8 cellular contexts compared by ENCODE assay signal in the genomic region with DNA sequence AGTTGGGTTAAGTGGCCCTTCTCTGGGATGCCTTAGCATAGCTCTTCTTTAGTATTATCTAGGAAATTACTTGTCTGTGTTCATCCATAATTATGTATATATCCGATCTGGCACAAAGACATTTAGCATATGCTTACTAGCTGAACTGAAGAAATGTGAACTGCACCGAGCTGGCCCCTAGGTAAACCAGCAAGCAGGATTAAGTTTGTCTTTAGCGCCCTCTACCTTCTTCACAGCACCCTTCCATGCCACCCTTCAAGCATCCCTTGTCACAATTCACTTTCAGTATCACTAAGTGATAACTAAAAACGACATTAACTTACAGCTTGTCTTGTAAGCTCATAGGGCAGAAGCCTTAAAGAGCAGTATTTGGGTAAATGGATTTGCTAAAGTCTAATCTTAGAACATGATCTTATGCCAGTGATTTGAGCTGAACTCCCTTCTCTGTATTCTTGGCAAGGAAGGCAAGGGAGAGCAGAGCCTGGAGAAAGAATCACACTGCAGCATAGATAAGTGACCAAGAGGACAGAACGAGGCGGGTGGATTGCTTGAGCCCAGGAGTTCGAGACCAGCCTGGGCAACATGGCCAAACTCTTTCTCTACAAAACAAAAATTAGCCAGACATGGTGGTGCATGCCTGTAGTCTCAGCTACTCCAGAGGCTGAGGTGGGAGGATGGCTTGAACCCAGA. TPM values are rescaled to one million over a fixed set of nuclear protein-coding genes. Genes with fewer than 3 reads are reported as not detected.
A peak's percentile ranks its signal among the peaks of the same experiment; 100 is the strongest.
DNase-seq lines count a peak whose midpoint lies in the region; ATAC-seq and TF ChIP-seq lines count a peak whose summit lies in the region.

No MANE protein-coding gene starts in this region.

- H3K4me1 Mint-ChIP-seq in activated CD8-positive, alpha-beta T cell treated with anti-CD3 and anti-CD28 coated beads for 36 hours (ENCODE audit: low read depth): peaks cover 3% of the 10 kb centered on the region
- no peaks in the 10 kb centered on the region for H3K4me1 Mint-ChIP-seq in neural crest cell
- peaks cover 4% of the 10 kb centered on the region for H3K4me1 Mint-ChIP-seq in mesothelial cell of epicardium

- H3K4me3 Mint-ChIP-seq in activated CD8-positive, alpha-beta T cell treated with anti-CD3 and anti-CD28 coated beads for 36 hours: no peak overlapping the region
- H3K4me3 Mint-ChIP-seq in neural crest cell (no peak overlapping the region), mesothelial cell of epicardium (no peak overlapping the region)

- intact Hi-C loops in activated CD8-positive, alpha-beta T cell treated with anti-CD3 and anti-CD28 coated beads for 36 hours (cut with micrococcal nuclease): no loop called here

- ATAC-seq in GM19463 (IDR thresholded peaks at IDR 0.05; ENCODE audit: unreplicated experiment) (peak; percentile 96), HG03457 (IDR thresholded peaks at IDR 0.05; ENCODE audit: unreplicated experiment) (peak; percentile 97)
- ATAC-seq in activated CD8-positive, alpha-beta T cell treated with anti-CD3 and anti-CD28 coated beads for 36 hours: peak; percentile 97

- DNase-seq in DMS53 treated with DMSO at 0.1 percent for 48 hours (lab: John Stamatoyannopoulos, UW; ENCODE audit: unreplicated experiment) (peak; percentile 91), NCI-H82 (lab: John Stamatoyannopoulos, UW) (peak; percentile 91), fibroblast of gingiva (ENCODE audit: low read depth) (peak; percentile 49), neural crest cell (ENCODE audit: low read depth, low spot score) (no peak), mesothelial cell of epicardium (ENCODE audit: low spot score in 2 of 2, unreplicated experiment in 2 of 2) (no peak)
- peak; percentile 67 for DNase-seq in activated CD8-positive, alpha-beta T cell treated with anti-CD3 and anti-CD28 coated beads for 36 hours

- H3K36me3 Mint-ChIP-seq in activated CD8-positive, alpha-beta T cell treated with anti-CD3 and anti-CD28 coated beads for 36 hours (ENCODE audit: low read depth): peaks cover 5% of the 10 kb centered on the region
- H3K36me3 Mint-ChIP-seq in neural crest cell (ENCODE audit: low read depth) (peaks cover 2% of the 10 kb centered on the region), mesothelial cell of epicardium (peaks cover 6% of the 10 kb centered on the region)

- POLR2A ChIA-PET in activated CD8-positive, alpha-beta T cell treated with anti-CD3 and anti-CD28 coated beads for 36 hours (lab: Charles Lee): interaction anchor here (1.0 to 2.9 kb wide), 4 partner anchors 11 to 80 kb away, joined by 3 to 10 read pairs (median 4); partner anchors contain the start of genes AMDHD1 and CCDC38

- no peaks in the 10 kb centered on the region for H3K27me3 Mint-ChIP-seq in activated CD8-positive, alpha-beta T cell treated with anti-CD3 and anti-CD28 coated beads for 36 hours
- H3K27me3 Mint-ChIP-seq in neural crest cell (ENCODE audit: low read depth) (no peaks in the 10 kb centered on the region), mesothelial cell of epicardium (ENCODE audit: low read depth) (no peaks in the 10 kb centered on the region)

- peak; percentile 71 for TF ChIP-seq CTCF in activated CD8-positive, alpha-beta T cell treated with anti-CD3 and anti-CD28 coated beads for 36 hours (IDR thresholded peaks at IDR 0.05)
- TF ChIP-seq CTCF in neural crest cell (conservative IDR thresholded peaks at IDR 0.05) (peak; percentile 76), mesothelial cell of epicardium (IDR thresholded peaks at IDR 0.05; ENCODE audit: unreplicated experiment) (no peak)

- H3K27ac Mint-ChIP-seq in activated CD8-positive, alpha-beta T cell treated with anti-CD3 and anti-CD28 coated beads for 36 hours: no peak overlapping the region
- no peak overlapping the region for H3K27ac Mint-ChIP-seq in neural crest cell (ENCODE audit: unreplicated experiment)
- H3K27ac Mint-ChIP-seq in mesothelial cell of epicardium: no peak overlapping the region

- H3K9me3 Mint-ChIP-seq in activated CD8-positive, alpha-beta T cell treated with anti-CD3 and anti-CD28 coated beads for 36 hours: no peaks in the 10 kb centered on the region
- no peaks in the 10 kb centered on the region for H3K9me3 Mint-ChIP-seq in neural crest cell
- H3K9me3 Mint-ChIP-seq in mesothelial cell of epicardium: no peaks in the 10 kb centered on the region

- CTCF ChIA-PET in activated CD8-positive, alpha-beta T cell treated with anti-CD3 and anti-CD28 coated beads for 36 hours (lab: Charles Lee): interaction anchor here (0.6 to 4.7 kb wide), 38 partner anchors 9 to 1764 kb away, joined by 3 to 85 read pairs (median 5); partner anchors contain the start of genes AMDHD1, CCDC38 and LTA4H

RNA-seq across cellular contexts. Expression of gene HAL, which starts 2.6 kb away (rescaled TPM):
- under 1 TPM; 0.25 TPM for total RNA-seq in activated CD8-positive, alpha-beta T cell treated with anti-CD3 and anti-CD28 coated beads for 36 hours
- total RNA-seq in neural crest cell (0.25 and 0.65 TPM in 2 replicates), mesothelial cell of epicardium (1.6 to 2.0 TPM (median 1.6 TPM) in 3 replicates)

RNA-seq across cellular contexts. Expression of gene LTA4H, which starts 36.6 kb away (rescaled TPM):
- 100 to 1,000 TPM; 112 TPM for total RNA-seq in activated CD8-positive, alpha-beta T cell treated with anti-CD3 and anti-CD28 coated beads for 36 hours
- 85.5 and 91.7 TPM in 2 replicates for total RNA-seq in neural crest cell
- total RNA-seq in mesothelial cell of epicardium: 95.5 to 96.4 TPM (median 96.2 TPM) in 3 replicates

RNA-seq across cellular contexts. Expression of gene AMDHD1, which starts 55.6 kb away (rescaled TPM):
- 1 to 10 TPM; 1.1 TPM for total RNA-seq in activated CD8-positive, alpha-beta T cell treated with anti-CD3 and anti-CD28 coated beads for 36 hours
- total RNA-seq in neural crest cell (0.18 and 0.30 TPM in 2 replicates), mesothelial cell of epicardium (0.47 TPM in 1 of 3 replicates, not detected in the others)

RNA-seq across cellular contexts. Expression of gene CCDC38, which starts 56.3 kb away (rescaled TPM):
- under 1 TPM; 0.18 to 0.34 TPM for total RNA-seq in activated CD8-positive, alpha-beta T cell treated with anti-CD3 and anti-CD28 coated beads for 36 hours
- total RNA-seq in neural crest cell (0.18 TPM in 1 of 2 replicates, not detected in the other), mesothelial cell of epicardium (0.09 to 0.13 TPM in 2 of 3 replicates, not detected in the other)

Comparison
In these comparisons a context has a peak if more than half of its experiments do, and no peak if none do; other contexts are left out.
1. DNase-seq: peak in DMS53 treated with DMSO at 0.1 percent for 48 hours (single experiment), NCI-H82 (single experiment), activated CD8-positive, alpha-beta T cell treated with anti-CD3 and anti-CD28 coated beads for 36 hours (single experiment) and fibroblast of gingiva (single experiment); none in neural crest cell (single experiment) and mesothelial cell of epicardium (0 of 2).
2. Peak in every context shown above with its lines, with median percentiles within 50 percentile points of each other: ATAC-seq.